In the genomic region with DNA sequence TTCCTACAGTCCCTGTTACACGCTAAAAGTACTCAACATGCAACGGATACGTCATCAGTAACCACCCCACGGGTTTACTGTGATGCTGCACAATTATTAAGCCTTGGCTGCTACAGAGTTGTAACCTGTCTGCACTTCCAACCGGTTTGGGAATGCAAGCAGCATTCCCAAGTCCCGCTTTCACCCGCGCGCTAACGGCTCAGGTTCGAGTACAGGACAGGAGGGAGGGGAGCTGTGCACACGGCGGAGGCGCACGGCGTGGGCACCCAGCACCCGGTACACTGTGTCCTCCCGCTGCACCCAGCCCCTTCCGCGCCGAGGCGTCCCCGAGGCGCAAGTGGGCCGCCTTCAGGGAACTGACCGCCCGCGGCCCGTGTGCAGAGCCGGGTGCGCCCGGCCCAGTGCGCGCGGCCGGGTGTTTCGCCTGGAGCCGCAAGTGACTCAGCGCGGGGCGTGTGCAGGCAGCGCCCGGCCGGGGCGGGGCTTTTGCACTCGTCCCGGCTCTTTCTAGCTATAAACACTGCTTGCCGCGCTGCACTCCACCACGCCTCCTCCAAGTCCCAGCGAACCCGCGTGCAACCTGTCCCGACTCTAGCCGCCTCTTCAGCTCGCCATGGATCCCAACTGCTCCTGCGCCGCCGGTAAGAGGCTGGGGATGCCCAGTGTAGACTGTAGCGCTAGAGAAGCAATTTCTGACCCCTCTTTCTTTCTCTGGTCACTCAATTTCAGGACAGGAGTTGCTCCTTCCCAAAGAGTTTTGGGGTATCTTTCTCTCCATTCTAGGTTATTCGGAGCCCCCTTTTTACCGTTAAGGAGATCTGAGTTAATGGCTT, we compare ENCODE assay signal across 1 cellular context.
TF ChIP-seq lines count a peak whose summit lies in the region.

A gene (plus strand): TSS at position 542 of the 833 bp plus-strand sequence. CDS start 72 bp downstream, at position 614.

TF ChIP-seq in K562, 482 proteins besides CTCF, POLR2A, EP300 and RAD21 (continued from another document and continues in another):
- no peak for TF ChIP-seq ZNF146 (CRISPR knock-in tag; IDR thresholded peaks at IDR 0.05; ENCODE audit: unreplicated experiment)
- peak; percentile 89 for TF ChIP-seq CXXC5 (CRISPR knock-in tag; IDR thresholded peaks at IDR 0.05)
- peak; percentile 59 for TF ChIP-seq TBP (optimal IDR thresholded peaks at IDR 0.05; ENCODE audit: low read depth, low read length)
- no peak for TF ChIP-seq PURB (CRISPR knock-in tag; IDR thresholded peaks at IDR 0.05; ENCODE audit: low read depth)
- TF ChIP-seq, protein P1, sequence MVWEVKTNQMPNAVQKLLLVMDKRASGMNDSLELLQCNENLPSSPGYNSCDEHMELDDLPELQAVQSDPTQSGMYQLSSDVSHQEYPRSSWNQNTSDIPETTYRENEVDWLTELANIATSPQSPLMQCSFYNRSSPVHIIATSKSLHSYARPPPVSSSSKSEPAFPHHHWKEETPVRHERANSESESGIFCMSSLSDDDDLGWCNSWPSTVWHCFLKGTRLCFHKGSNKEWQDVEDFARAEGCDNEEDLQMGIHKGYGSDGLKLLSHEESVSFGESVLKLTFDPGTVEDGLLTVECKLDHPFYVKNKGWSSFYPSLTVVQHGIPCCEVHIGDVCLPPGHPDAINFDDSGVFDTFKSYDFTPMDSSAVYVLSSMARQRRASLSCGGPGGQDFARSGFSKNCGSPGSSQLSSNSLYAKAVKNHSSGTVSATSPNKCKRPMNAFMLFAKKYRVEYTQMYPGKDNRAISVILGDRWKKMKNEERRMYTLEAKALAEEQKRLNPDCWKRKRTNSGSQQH (CRISPR knock-in tag; IDR thresholded peaks at IDR 0.05): no peak
- TF ChIP-seq, protein P2, sequence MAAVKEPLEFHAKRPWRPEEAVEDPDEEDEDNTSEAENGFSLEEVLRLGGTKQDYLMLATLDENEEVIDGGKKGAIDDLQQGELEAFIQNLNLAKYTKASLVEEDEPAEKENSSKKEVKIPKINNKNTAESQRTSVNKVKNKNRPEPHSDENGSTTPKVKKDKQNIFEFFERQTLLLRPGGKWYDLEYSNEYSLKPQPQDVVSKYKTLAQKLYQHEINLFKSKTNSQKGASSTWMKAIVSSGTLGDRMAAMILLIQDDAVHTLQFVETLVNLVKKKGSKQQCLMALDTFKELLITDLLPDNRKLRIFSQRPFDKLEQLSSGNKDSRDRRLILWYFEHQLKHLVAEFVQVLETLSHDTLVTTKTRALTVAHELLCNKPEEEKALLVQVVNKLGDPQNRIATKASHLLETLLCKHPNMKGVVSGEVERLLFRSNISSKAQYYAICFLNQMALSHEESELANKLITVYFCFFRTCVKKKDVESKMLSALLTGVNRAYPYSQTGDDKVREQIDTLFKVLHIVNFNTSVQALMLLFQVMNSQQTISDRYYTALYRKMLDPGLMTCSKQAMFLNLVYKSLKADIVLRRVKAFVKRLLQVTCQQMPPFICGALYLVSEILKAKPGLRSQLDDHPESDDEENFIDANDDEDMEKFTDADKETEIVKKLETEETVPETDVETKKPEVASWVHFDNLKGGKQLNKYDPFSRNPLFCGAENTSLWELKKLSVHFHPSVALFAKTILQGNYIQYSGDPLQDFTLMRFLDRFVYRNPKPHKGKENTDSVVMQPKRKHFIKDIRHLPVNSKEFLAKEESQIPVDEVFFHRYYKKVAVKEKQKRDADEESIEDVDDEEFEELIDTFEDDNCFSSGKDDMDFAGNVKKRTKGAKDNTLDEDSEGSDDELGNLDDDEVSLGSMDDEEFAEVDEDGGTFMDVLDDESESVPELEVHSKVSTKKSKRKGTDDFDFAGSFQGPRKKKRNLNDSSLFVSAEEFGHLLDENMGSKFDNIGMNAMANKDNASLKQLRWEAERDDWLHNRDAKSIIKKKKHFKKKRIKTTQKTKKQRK (IDR thresholded peaks at IDR 0.05; ENCODE audit: borderline replicate concordance, low read depth, low read length): no peak
- TF ChIP-seq ARHGAP35 (IDR thresholded peaks at IDR 0.05; ENCODE audit: partially characterized antibody): no peak
- no peak for TF ChIP-seq CHD4 (IDR thresholded peaks at IDR 0.05; ENCODE audit: insufficient read depth, insufficient replicate concordance, low read depth, low read length, poor library complexity, severe bottlenecking)
- TF ChIP-seq, protein P3, sequence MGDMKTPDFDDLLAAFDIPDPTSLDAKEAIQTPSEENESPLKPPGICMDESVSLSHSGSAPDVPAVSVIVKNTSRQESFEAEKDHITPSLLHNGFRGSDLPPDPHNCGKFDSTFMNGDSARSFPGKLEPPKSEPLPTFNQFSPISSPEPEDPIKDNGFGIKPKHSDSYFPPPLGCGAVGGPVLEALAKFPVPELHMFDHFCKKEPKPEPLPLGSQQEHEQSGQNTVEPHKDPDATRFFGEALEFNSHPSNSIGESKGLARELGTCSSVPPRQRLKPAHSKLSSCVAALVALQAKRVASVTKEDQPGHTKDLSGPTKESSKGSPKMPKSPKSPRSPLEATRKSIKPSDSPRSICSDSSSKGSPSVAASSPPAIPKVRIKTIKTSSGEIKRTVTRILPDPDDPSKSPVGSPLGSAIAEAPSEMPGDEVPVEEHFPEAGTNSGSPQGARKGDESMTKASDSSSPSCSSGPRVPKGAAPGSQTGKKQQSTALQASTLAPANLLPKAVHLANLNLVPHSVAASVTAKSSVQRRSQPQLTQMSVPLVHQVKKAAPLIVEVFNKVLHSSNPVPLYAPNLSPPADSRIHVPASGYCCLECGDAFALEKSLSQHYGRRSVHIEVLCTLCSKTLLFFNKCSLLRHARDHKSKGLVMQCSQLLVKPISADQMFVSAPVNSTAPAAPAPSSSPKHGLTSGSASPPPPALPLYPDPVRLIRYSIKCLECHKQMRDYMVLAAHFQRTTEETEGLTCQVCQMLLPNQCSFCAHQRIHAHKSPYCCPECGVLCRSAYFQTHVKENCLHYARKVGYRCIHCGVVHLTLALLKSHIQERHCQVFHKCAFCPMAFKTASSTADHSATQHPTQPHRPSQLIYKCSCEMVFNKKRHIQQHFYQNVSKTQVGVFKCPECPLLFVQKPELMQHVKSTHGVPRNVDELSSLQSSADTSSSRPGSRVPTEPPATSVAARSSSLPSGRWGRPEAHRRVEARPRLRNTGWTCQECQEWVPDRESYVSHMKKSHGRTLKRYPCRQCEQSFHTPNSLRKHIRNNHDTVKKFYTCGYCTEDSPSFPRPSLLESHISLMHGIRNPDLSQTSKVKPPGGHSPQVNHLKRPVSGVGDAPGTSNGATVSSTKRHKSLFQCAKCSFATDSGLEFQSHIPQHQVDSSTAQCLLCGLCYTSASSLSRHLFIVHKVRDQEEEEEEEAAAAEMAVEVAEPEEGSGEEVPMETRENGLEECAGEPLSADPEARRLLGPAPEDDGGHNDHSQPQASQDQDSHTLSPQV (IDR thresholded peaks at IDR 0.05): peak; percentile 58
- no peak for TF ChIP-seq ZKSCAN3 (CRISPR knock-in tag; IDR thresholded peaks at IDR 0.05)
- TF ChIP-seq, protein P4, sequence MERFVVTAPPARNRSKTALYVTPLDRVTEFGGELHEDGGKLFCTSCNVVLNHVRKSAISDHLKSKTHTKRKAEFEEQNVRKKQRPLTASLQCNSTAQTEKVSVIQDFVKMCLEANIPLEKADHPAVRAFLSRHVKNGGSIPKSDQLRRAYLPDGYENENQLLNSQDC (CRISPR knock-in tag; IDR thresholded peaks at IDR 0.05): no peak
- TF ChIP-seq CBX5 (IDR thresholded peaks at IDR 0.05; ENCODE audit: borderline replicate concordance, low read depth): no peak
- TF ChIP-seq, protein P5, sequence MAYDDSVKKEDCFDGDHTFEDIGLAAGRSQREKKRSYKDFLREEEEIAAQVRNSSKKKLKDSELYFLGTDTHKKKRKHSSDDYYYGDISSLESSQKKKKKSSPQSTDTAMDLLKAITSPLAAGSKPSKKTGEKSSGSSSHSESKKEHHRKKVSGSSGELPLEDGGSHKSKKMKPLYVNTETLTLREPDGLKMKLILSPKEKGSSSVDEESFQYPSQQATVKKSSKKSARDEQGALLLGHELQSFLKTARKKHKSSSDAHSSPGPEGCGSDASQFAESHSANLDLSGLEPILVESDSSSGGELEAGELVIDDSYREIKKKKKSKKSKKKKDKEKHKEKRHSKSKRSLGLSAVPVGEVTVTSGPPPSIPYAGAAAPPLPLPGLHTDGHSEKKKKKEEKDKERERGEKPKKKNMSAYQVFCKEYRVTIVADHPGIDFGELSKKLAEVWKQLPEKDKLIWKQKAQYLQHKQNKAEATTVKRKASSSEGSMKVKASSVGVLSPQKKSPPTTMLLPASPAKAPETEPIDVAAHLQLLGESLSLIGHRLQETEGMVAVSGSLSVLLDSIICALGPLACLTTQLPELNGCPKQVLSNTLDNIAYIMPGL (CRISPR knock-in tag; IDR thresholded peaks at IDR 0.05): no peak
- TF ChIP-seq CBX8 (IDR thresholded peaks at IDR 0.05; ENCODE audit: borderline replicate concordance, extremely low read depth, low read depth, low read length, poor library complexity, severe bottlenecking): no peak
- TF ChIP-seq FOXP1 (CRISPR knock-in tag; IDR thresholded peaks at IDR 0.05): no peak
- no peak for TF ChIP-seq ZNF165 (CRISPR knock-in tag; IDR thresholded peaks at IDR 0.05; ENCODE audit: borderline replicate concordance)
- TF ChIP-seq, protein P6, sequence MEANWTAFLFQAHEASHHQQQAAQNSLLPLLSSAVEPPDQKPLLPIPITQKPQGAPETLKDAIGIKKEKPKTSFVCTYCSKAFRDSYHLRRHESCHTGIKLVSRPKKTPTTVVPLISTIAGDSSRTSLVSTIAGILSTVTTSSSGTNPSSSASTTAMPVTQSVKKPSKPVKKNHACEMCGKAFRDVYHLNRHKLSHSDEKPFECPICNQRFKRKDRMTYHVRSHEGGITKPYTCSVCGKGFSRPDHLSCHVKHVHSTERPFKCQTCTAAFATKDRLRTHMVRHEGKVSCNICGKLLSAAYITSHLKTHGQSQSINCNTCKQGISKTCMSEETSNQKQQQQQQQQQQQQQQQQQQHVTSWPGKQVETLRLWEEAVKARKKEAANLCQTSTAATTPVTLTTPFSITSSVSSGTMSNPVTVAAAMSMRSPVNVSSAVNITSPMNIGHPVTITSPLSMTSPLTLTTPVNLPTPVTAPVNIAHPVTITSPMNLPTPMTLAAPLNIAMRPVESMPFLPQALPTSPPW (CRISPR knock-in tag; IDR thresholded peaks at IDR 0.05): peak; percentile 58
- peak; percentile 66 for TF ChIP-seq ZFP36 (IDR thresholded peaks at IDR 0.05; ENCODE audit: low read depth, low read length, partially characterized antibody)
- peak; percentile 66 for TF ChIP-seq C11orf30 (IDR thresholded peaks at IDR 0.05; ENCODE audit: low read depth)
- no peak for TF ChIP-seq MBD2 (IDR thresholded peaks at IDR 0.05; ENCODE audit: borderline replicate concordance, low read depth)
- 0 out of 2 replicates have a peak, but pooled peaks have one; percentile 55 for TF ChIP-seq ZNF212 (CRISPR knock-in tag; IDR thresholded peaks at IDR 0.05)
- TF ChIP-seq, protein P7, sequence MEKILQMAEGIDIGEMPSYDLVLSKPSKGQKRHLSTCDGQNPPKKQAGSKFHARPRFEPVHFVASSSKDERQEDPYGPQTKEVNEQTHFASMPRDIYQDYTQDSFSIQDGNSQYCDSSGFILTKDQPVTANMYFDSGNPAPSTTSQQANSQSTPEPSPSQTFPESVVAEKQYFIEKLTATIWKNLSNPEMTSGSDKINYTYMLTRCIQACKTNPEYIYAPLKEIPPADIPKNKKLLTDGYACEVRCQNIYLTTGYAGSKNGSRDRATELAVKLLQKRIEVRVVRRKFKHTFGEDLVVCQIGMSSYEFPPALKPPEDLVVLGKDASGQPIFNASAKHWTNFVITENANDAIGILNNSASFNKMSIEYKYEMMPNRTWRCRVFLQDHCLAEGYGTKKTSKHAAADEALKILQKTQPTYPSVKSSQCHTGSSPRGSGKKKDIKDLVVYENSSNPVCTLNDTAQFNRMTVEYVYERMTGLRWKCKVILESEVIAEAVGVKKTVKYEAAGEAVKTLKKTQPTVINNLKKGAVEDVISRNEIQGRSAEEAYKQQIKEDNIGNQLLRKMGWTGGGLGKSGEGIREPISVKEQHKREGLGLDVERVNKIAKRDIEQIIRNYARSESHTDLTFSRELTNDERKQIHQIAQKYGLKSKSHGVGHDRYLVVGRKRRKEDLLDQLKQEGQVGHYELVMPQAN (IDR thresholded peaks at IDR 0.05; ENCODE audit: borderline replicate concordance): no peak
- 0 out of 2 replicates have a peak, but pooled peaks have one; percentile 15 for TF ChIP-seq ARID1B (IDR thresholded peaks at IDR 0.05)
- peak; percentile 73; the same call in 1 of the 2 replicates for TF ChIP-seq L3MBTL2 (IDR thresholded peaks at IDR 0.05)
- TF ChIP-seq, protein P8, sequence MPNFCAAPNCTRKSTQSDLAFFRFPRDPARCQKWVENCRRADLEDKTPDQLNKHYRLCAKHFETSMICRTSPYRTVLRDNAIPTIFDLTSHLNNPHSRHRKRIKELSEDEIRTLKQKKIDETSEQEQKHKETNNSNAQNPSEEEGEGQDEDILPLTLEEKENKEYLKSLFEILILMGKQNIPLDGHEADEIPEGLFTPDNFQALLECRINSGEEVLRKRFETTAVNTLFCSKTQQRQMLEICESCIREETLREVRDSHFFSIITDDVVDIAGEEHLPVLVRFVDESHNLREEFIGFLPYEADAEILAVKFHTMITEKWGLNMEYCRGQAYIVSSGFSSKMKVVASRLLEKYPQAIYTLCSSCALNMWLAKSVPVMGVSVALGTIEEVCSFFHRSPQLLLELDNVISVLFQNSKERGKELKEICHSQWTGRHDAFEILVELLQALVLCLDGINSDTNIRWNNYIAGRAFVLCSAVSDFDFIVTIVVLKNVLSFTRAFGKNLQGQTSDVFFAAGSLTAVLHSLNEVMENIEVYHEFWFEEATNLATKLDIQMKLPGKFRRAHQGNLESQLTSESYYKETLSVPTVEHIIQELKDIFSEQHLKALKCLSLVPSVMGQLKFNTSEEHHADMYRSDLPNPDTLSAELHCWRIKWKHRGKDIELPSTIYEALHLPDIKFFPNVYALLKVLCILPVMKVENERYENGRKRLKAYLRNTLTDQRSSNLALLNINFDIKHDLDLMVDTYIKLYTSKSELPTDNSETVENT (CRISPR knock-in tag; IDR thresholded peaks at IDR 0.05): peak; percentile 55; the same call in 1 of the 2 replicates
- TF ChIP-seq MYNN (IDR thresholded peaks at IDR 0.05): no peak
- no peak for TF ChIP-seq MYNN (CRISPR knock-in tag; IDR thresholded peaks at IDR 0.05)
- TF ChIP-seq, protein P9, sequence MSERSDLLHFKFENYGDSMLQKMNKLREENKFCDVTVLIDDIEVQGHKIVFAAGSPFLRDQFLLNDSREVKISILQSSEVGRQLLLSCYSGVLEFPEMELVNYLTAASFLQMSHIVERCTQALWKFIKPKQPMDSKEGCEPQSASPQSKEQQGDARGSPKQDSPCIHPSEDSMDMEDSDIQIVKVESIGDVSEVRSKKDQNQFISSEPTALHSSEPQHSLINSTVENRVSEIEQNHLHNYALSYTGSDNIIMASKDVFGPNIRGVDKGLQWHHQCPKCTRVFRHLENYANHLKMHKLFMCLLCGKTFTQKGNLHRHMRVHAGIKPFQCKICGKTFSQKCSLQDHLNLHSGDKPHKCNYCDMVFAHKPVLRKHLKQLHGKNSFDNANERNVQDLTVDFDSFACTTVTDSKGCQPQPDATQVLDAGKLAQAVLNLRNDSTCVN (CRISPR knock-in tag; IDR thresholded peaks at IDR 0.05): no peak
- TF ChIP-seq SREBF2 (CRISPR knock-in tag; IDR thresholded peaks at IDR 0.05): no peak
- TF ChIP-seq U2AF1 (optimal IDR thresholded peaks at IDR 0.05; ENCODE audit: low read depth, low read length): peak; percentile 72
